In genomic region chr3:40456940-40457823, GRCh38 we compare ENCODE assay signal across 8 cellular contexts.
A peak's percentile ranks its signal among the peaks of the same experiment; 100 is the strongest.
DNase-seq lines count a peak whose midpoint lies in the region; ATAC-seq lines count a peak whose summit lies in the region.

Gene RPL14 (plus strand): TSS chr3:40457339. CDS start chr3:40457472, 133 bp downstream.

- DNase-seq in AG08396 (ENCODE audit: low spot score): peak; percentile 96
- peak; percentile 78 for DNase-seq in NCI-H446 treated with DMSO at 0.1 percent for 48 hours (lab: John Stamatoyannopoulos, UW)
- DNase-seq in activated CD4-positive, CD25-positive, alpha-beta regulatory T cell treated with anti-CD3 and anti-CD28 coated beads, Interleukin-2, amount 50 U/mL, for 72 hours: peak; percentile 93
- peak; percentile 72 to 84 for DNase-seq in cerebellar nuclear complex (lab: John Stamatoyannopoulos, UW)
- DNase-seq in islet precursor cell: peak; percentile 97
- DNase-seq in stimulated activated CD4-positive, alpha-beta T cell treated with anti-CD3 and anti-CD28 coated beads, Interleukin-12 subunit alpha, Interleukin-12 subunit beta, amount 100 ng/mL, for 48 hours (ENCODE audit: low read depth in 2 of 3, low spot score in 1 of 3): peak; percentile 86 to 92 (median 91)

- ATAC-seq in GM19023 (IDR thresholded peaks at IDR 0.05; ENCODE audit: unreplicated experiment) (peak; percentile 67), HG03280 (IDR thresholded peaks at IDR 0.05; ENCODE audit: unreplicated experiment) (peak; percentile 64)

Comparison
In these comparisons a context has a peak if more than half of its experiments do, and no peak if none do; other contexts are left out.
1. Peak in every context shown above with its lines: DNase-seq and ATAC-seq.